8 cellular contexts compared by ENCODE assay signal in genomic region chr14:28151931-28152330, GRCh38.
"Had no signal": no experiment of that assay in that cellular context is flagged by ENCODE, and none has a peak within 500 bp of the region (broad histone marks: within the 10 kb centered on the region; RNA-seq: fewer than 3 reads in every experiment).

No MANE protein-coding gene starts in this region.

- H3K4me3 ChIP-seq: GM23338, K562 had no signal

- FAIRE-seq: H1, H54, K562 had no signal

- H2AFZ ChIP-seq: GM23338 had no signal

- H3K27ac ChIP-seq: HL-60 had no signal

- ATAC-seq: GM23338, K562 had no signal

- H3K4me2 ChIP-seq: GM23338 had no signal

- DNase-seq: H9, HCEC 1CT, IMR-90 had no signal
